9 cellular contexts compared by ENCODE assay signal in genomic region chr3:79361748-79362378, GRCh38.
A peak's percentile ranks its signal among the peaks of the same experiment; 100 is the strongest.
DNase-seq lines count a peak whose midpoint lies in the region; ATAC-seq and TF ChIP-seq lines count a peak whose summit lies in the region.
"Had no signal": no experiment of that assay in that cellular context is flagged by ENCODE, and none has a peak within 500 bp of the region (broad histone marks: within the 10 kb centered on the region; RNA-seq: fewer than 3 reads in every experiment).

No MANE protein-coding gene starts in this region.

- H3K9me3 ChIP-seq in CD8-positive, alpha-beta T cell (ENCODE audit: low read length): no peaks in the 10 kb centered on the region
- no peaks in the 10 kb centered on the region for H3K9me3 ChIP-seq in fibroblast of lung (ENCODE audit: control insufficient read depth, insufficient read depth, low read depth, low read length)

- ATAC-seq in CD8-positive, alpha-beta T cell: no peak
- ATAC-seq in GM18870 (IDR thresholded peaks at IDR 0.05; ENCODE audit: unreplicated experiment): peak; percentile 86
- peak; percentile 82 for ATAC-seq in HG03571 (IDR thresholded peaks at IDR 0.05; ENCODE audit: unreplicated experiment)

- no peaks in the 10 kb centered on the region for H3K79me2 ChIP-seq in fibroblast of lung (ENCODE audit: control insufficient read depth, insufficient read depth, low read length)

- DNase-seq in CD8-positive, alpha-beta T cell: no peak
- DNase-seq in RPMI7951 (ENCODE audit: low read depth) (peak; percentile 47), fibroblast of lung (ENCODE audit: low read depth in 2 of 2) (peak; percentile 37 to 71), retina (peak; percentile 20), NCI-H187 (lab: John Stamatoyannopoulos, UW) (no peak), NK-92 (lab: John Stamatoyannopoulos, UW; ENCODE audit: unreplicated experiment) (no peak)
- DNase-seq: naive B cell had no signal

- H3K4me1 ChIP-seq in CD8-positive, alpha-beta T cell (ENCODE audit: insufficient read depth, low read length): no peaks in the 10 kb centered on the region
- no peaks in the 10 kb centered on the region for H3K4me1 ChIP-seq in fibroblast of lung (ENCODE audit: control insufficient read depth, extremely low read depth, insufficient read depth, low read length)

- no peaks in the 10 kb centered on the region for H3K36me3 Mint-ChIP-seq in CD8-positive, alpha-beta T cell
- H3K36me3 Mint-ChIP-seq: naive B cell had no signal

- H4K20me1 ChIP-seq in fibroblast of lung (ENCODE audit: control insufficient read depth, extremely low read depth, insufficient read depth, low read length): no peaks in the 10 kb centered on the region

- POLR2A ChIA-PET in CD8-positive, alpha-beta T cell (lab: Charles Lee): no interaction called here

- H3K27me3 ChIP-seq in CD8-positive, alpha-beta T cell (ENCODE audit: insufficient read depth, low read length): no peaks in the 10 kb centered on the region
- H3K27me3 ChIP-seq in fibroblast of lung (ENCODE audit: control insufficient read depth, insufficient read depth, low read length): no peaks in the 10 kb centered on the region

- no peak overlapping the region for H3K4me3 Mint-ChIP-seq in CD8-positive, alpha-beta T cell
- H3K4me3 Mint-ChIP-seq: naive B cell had no signal

- no peak overlapping the region for H3K9ac ChIP-seq in fibroblast of lung (ENCODE audit: insufficient read depth, low read length)

- H3K4me3 ChIP-seq in CD8-positive, alpha-beta T cell (ENCODE audit: low read depth, low read length): no peak overlapping the region
- peak overlapping the region in 2 of 4 experiments; percentile 4 to 7 for H3K4me3 ChIP-seq in fibroblast of lung (replicated peaks in 1 of 4; ENCODE audit: control extremely low read depth in 1 of 4, insufficient read depth in 1 of 4, low read depth in 3 of 4, low read length in 4 of 4)

- intact Hi-C loops in CD8-positive, alpha-beta T cell (cut with DNase I, micrococcal nuclease): loop anchor here in 1 of 2 experiments (5.0 kb wide), 1 partner anchor 700 kb away; no protein-coding TSS in a partner anchor

- no peaks in the 10 kb centered on the region for H3K4me1 Mint-ChIP-seq in CD8-positive, alpha-beta T cell (ENCODE audit: low read depth)
- H3K4me1 Mint-ChIP-seq: naive B cell had no signal

- no peak overlapping the region for H3K27ac Mint-ChIP-seq in CD8-positive, alpha-beta T cell
- H3K27ac Mint-ChIP-seq: naive B cell had no signal

- no peaks in the 10 kb centered on the region for H3K36me3 ChIP-seq in CD8-positive, alpha-beta T cell (ENCODE audit: insufficient read depth, low read length)
- no peaks in the 10 kb centered on the region for H3K36me3 ChIP-seq in fibroblast of lung (ENCODE audit: control insufficient read depth, insufficient read depth, low read length)

- H3K4me2 ChIP-seq in fibroblast of lung (ENCODE audit: extremely low read depth, insufficient read depth, low read length): peak overlapping the region; percentile 15

- H3K9me3 Mint-ChIP-seq in CD8-positive, alpha-beta T cell: peaks cover 7% of the 10 kb centered on the region

- CTCF ChIA-PET in CD8-positive, alpha-beta T cell (lab: Charles Lee): no interaction called here

- H3K27ac ChIP-seq in CD8-positive, alpha-beta T cell (ENCODE audit: low read depth, low read length): no peak overlapping the region
- no peak overlapping the region for H3K27ac ChIP-seq in fibroblast of lung (ENCODE audit: insufficient read depth, low read length)

- no peak overlapping the region for H2AFZ ChIP-seq in fibroblast of lung (ENCODE audit: low read length)

- TF ChIP-seq CTCF in CD8-positive, alpha-beta T cell (IDR thresholded peaks at IDR 0.05): peak; percentile 17
- peak; percentile 76 to 83 for TF ChIP-seq CTCF in fibroblast of lung (conservative IDR thresholded peaks at IDR 0.05 in 1 of 2, IDR thresholded peaks at IDR 0.05 in 1 of 2; ENCODE audit: low read depth in 1 of 2, low read length in 2 of 2)

- H3K27me3 Mint-ChIP-seq in CD8-positive, alpha-beta T cell (ENCODE audit: low read depth): no peaks in the 10 kb centered on the region
- H3K27me3 Mint-ChIP-seq: naive B cell had no signal

Comparison
In these comparisons a context has a peak if more than half of its experiments do, and no peak if none do; other contexts are left out.
1. DNase-seq: peak in RPMI7951 (single experiment), fibroblast of lung (2 of 2) and retina (single experiment); none in CD8-positive, alpha-beta T cell (0 of 7), NCI-H187 (0 of 2) and NK-92 (single experiment).